ENCODE assay signal across 7 cellular contexts in genomic region chr6:13272131-13273046, GRCh38. TPM values are rescaled to one million over a fixed set of nuclear protein-coding genes. Genes with fewer than 3 reads are reported as not detected.
DNase-seq lines count a peak whose midpoint lies in the region; ATAC-seq, FAIRE-seq and TF ChIP-seq lines count a peak whose summit lies in the region.

No MANE protein-coding gene starts in this region.

- H3K27me3 ChIP-seq in K562 (ENCODE audit: control insufficient read depth in 2 of 2, insufficient read depth in 2 of 2, low read length in 2 of 2) = no peaks in the 10 kb centered on the region
- no peaks in the 10 kb centered on the region for H3K27me3 ChIP-seq in sigmoid colon
- no peaks in the 10 kb centered on the region for H3K27me3 ChIP-seq in esophagus squamous epithelium

- H3K9me3 ChIP-seq in K562 (replicated peaks; ENCODE audit: control insufficient read depth, insufficient read depth, low read depth, low read length) = 0 out of 2 replicates have a peak, but pooled peaks cover 2% of the 10 kb centered on the region
- no peaks in the 10 kb centered on the region for H3K9me3 ChIP-seq in sigmoid colon
- H3K9me3 ChIP-seq in esophagus squamous epithelium = no peaks in the 10 kb centered on the region

- H3K79me2 ChIP-seq in K562 (ENCODE audit: control insufficient read depth, insufficient read depth, low read length) = peaks cover 55% of the 10 kb centered on the region

- H3K27ac ChIP-seq in K562 (ENCODE audit: extremely low read depth, low read depth, low read length) = peak overlapping the region; percentile 92
- no peak overlapping the region for H3K27ac ChIP-seq in sigmoid colon
- peak overlapping the region in 1 of 4 donors; percentile 1 for H3K27ac ChIP-seq in esophagus squamous epithelium

- no peaks in the 10 kb centered on the region for H3K9me3 Mint-ChIP-seq in activated CD4-positive, alpha-beta T cell treated with anti-CD3 and anti-CD28 coated beads, Interleukin-2, amount 10 ng/mL, durations not matched to agents 7 days and 5 days

- H2AFZ ChIP-seq in K562 (ENCODE audit: low read depth, low read length) = peak overlapping the region; percentile 83

- WGBS in K562 (ENCODE audit: insufficient coverage, low coverage, missing lambda C conversion rate) = 29% methylated on average over 23 of the region's 24 CpGs
- 69 to 90% methylated on average over 24 of the region's 24 CpGs for WGBS in sigmoid colon, 2 donors
- 67 to 75% methylated on average over 22 to 23 of the region's 24 CpGs for WGBS in esophagus squamous epithelium, 2 donors

- no peak overlapping the region for H3K4me3 Mint-ChIP-seq in activated CD4-positive, alpha-beta T cell treated with anti-CD3 and anti-CD28 coated beads, Interleukin-2, amount 10 ng/mL, durations not matched to agents 7 days and 5 days

- CTCF ChIA-PET in K562 (lab: Yijun Ruan, JAX; ENCODE audit: low intra/inter-chr PET ratio) = no interaction called here
- CTCF ChIA-PET in activated CD4-positive, alpha-beta T cell treated with anti-CD3 and anti-CD28 coated beads, Interleukin-2, amount 10 ng/mL, durations not matched to agents 7 days and 5 days (lab: Charles Lee) = no interaction called here

- H3K36me3 ChIP-seq in K562 (ENCODE audit: control insufficient read depth, insufficient read depth, low read length) = peaks cover 19% of the 10 kb centered on the region
- H3K36me3 ChIP-seq in sigmoid colon = no peaks in the 10 kb centered on the region
- no peaks in the 10 kb centered on the region for H3K36me3 ChIP-seq in esophagus squamous epithelium

- intact Hi-C loops in K562 (cut with micrococcal nuclease) (no loop called here), sigmoid colon (cut with DNase I) (no loop called here), esophagus squamous epithelium (cut with DNase I) (no loop called here)

- no peak overlapping the region for H3K27ac Mint-ChIP-seq in activated CD4-positive, alpha-beta T cell treated with anti-CD3 and anti-CD28 coated beads, Interleukin-2, amount 10 ng/mL, durations not matched to agents 7 days and 5 days

- H3K4me2 ChIP-seq in K562 (ENCODE audit: insufficient read depth, low read length) = peak overlapping the region; percentile 89

- H3K4me3 ChIP-seq in K562 = peak overlapping the region; percentile 47
- H3K4me3 ChIP-seq in sigmoid colon = no peak overlapping the region
- peak overlapping the region in 2 of 4 donors; percentile 11 to 44 for H3K4me3 ChIP-seq in esophagus squamous epithelium

- TF ChIP-seq RAD21 in K562 (CRISPR knock-in tag; conservative IDR thresholded peaks at IDR 0.05 in 1 of 2, IDR thresholded peaks at IDR 0.05 in 1 of 2) = peak; percentile 10 to 36; a peak in 1 of 4 replicates

- peaks cover 3% of the 10 kb centered on the region for H3K9me1 ChIP-seq in K562 (ENCODE audit: control insufficient read depth, insufficient read depth, low read length)

- H3K36me3 Mint-ChIP-seq in activated CD4-positive, alpha-beta T cell treated with anti-CD3 and anti-CD28 coated beads, Interleukin-2, amount 10 ng/mL, durations not matched to agents 7 days and 5 days (ENCODE audit: low read depth) = no peaks in the 10 kb centered on the region

- no peak for TF ChIP-seq CTCF in K562 (IDR thresholded peaks at IDR 0.05 in 2 of 3, conservative IDR thresholded peaks at IDR 0.05 in 1 of 3; ENCODE audit: insufficient read depth in 2 of 3, low read depth in 1 of 3, low read length in 3 of 3)
- no peak for TF ChIP-seq CTCF in sigmoid colon (IDR thresholded peaks at IDR 0.05)
- no peak for TF ChIP-seq CTCF in esophagus squamous epithelium (IDR thresholded peaks at IDR 0.05)

- H3K4me1 ChIP-seq in K562 (replicated peaks in 1 of 2; ENCODE audit: control insufficient read depth in 2 of 2, insufficient read depth in 2 of 2, low read length in 2 of 2) (peaks cover 25 to 39% of the 10 kb centered on the region in 2 experiments), sigmoid colon (no peaks in the 10 kb centered on the region), esophagus squamous epithelium (peaks cover 0 to 10% (median 0%) of the 10 kb centered on the region in 3 donors)

- BruUV-seq in K562 (replicated peaks; lab: Mats Ljungman, UMichigan) = no TSS peak

- ATAC-seq in HG03159 (IDR thresholded peaks at IDR 0.05; ENCODE audit: unreplicated experiment) = peak; percentile 60
- peak; percentile 51 for ATAC-seq in K562
- ATAC-seq in activated CD4-positive, CD25-positive, alpha-beta regulatory T cell treated with anti-CD3 and anti-CD28 coated beads, Interleukin-2, amount 50 U/mL, for 24 hours = no peak

- H3K9ac ChIP-seq in K562 (ENCODE audit: insufficient read depth in 1 of 2, low read depth in 2 of 2, low read length in 2 of 2) = peak overlapping the region; percentile 81 to 87; a peak in 3 of 4 replicates

- FAIRE-seq in K562 (lab: Jason Lieb, UNC) = peak; percentile 48

- in situ Hi-C loops in K562 (cut with MboI) = no loop called here

- H3K27me3 Mint-ChIP-seq in activated CD4-positive, alpha-beta T cell treated with anti-CD3 and anti-CD28 coated beads, Interleukin-2, amount 10 ng/mL, durations not matched to agents 7 days and 5 days = peaks cover 4% of the 10 kb centered on the region

- no peaks in the 10 kb centered on the region for H4K20me1 ChIP-seq in K562 (replicated peaks; ENCODE audit: control insufficient read depth, insufficient read depth, low read length)

- H3K4me1 Mint-ChIP-seq in activated CD4-positive, alpha-beta T cell treated with anti-CD3 and anti-CD28 coated beads, Interleukin-2, amount 10 ng/mL, durations not matched to agents 7 days and 5 days = peaks cover 15% of the 10 kb centered on the region

- TF ChIP-seq EP300 in K562 (IDR thresholded peaks at IDR 0.05; ENCODE audit: low read length) (no peak; the same call in 1 of the 2 replicates), sigmoid colon (IDR thresholded peaks at IDR 0.05) (no peak)

- peak; percentile 78 for TF ChIP-seq POLR2A in GM19099 (IDR thresholded peaks at IDR 0.05; ENCODE audit: extremely low read depth, insufficient read length, low read depth)
- TF ChIP-seq POLR2A in K562 (conservative IDR thresholded peaks at IDR 0.05) = peak; percentile 60; the same call in 1 of the 2 replicates
- no peak for TF ChIP-seq POLR2A in sigmoid colon (IDR thresholded peaks at IDR 0.05)
- no peak for TF ChIP-seq POLR2A in esophagus squamous epithelium (IDR thresholded peaks at IDR 0.05)

- POLR2A ChIA-PET in K562 (lab: Yijun Ruan, JAX) = interaction anchor here (1.1 to 5.1 kb wide), 4 partner anchors 8 to 24 kb away, joined by 3 to 33 read pairs (median 4); no protein-coding TSS in a partner anchor
- POLR2A ChIA-PET in activated CD4-positive, alpha-beta T cell treated with anti-CD3 and anti-CD28 coated beads, Interleukin-2, amount 10 ng/mL, durations not matched to agents 7 days and 5 days (lab: Charles Lee) = no interaction called here

- DNase-seq in K562 (ENCODE audit: extremely low read depth in 1 of 4, low spot score in 3 of 4) (peak; percentile 54 to 85 (median 64)), sigmoid colon (peak; percentile 81), esophagus squamous epithelium (lab: John Stamatoyannopoulos, UW) (no peak)
- DNase-seq in activated CD4-positive, alpha-beta T cell treated with anti-CD3 and anti-CD28 coated beads, Interleukin-2, amount 10 ng/mL, durations not matched to agents 7 days and 5 days = no peak

TF ChIP-seq in K562, 482 proteins besides CTCF, POLR2A, EP300 and RAD21 (continues in another document):
- no peak for TF ChIP-seq ILF3 (IDR thresholded peaks at IDR 0.05; ENCODE audit: borderline replicate concordance)
- TF ChIP-seq ZBTB7A (IDR thresholded peaks at IDR 0.05; ENCODE audit: borderline replicate concordance, control insufficient read depth, low read depth, low read length) = peak; percentile 80; the same call in 1 of the 2 replicates
- no peak for TF ChIP-seq MCM7 (IDR thresholded peaks at IDR 0.05)
- TF ChIP-seq BACH1 (tag; IDR thresholded peaks at IDR 0.05) = peak; percentile 83
- no peak for TF ChIP-seq SFPQ (IDR thresholded peaks at IDR 0.05; ENCODE audit: low read depth, low read length)

RNA-seq across cellular contexts. Expression of gene TBC1D7, which starts 55.9 kb away (rescaled TPM):
- total RNA-seq in K562 (2011; cell fraction: chromatin; rRNA removed; ENCODE audit: low replicate concordance) = 88.3 and 95.2 TPM in 2 replicates
- total RNA-seq in K562 (2011; cell fraction: nucleolus; rRNA removed) = 51.5 and 54.2 TPM in 2 replicates
- 88.9 and 141 TPM in 2 replicates for total RNA-seq in K562 (2011; cell fraction: nucleoplasm; rRNA removed)
- total RNA-seq in K562 (2014; rRNA removed) = 49.4 and 56.9 TPM in 2 replicates
- total RNA-seq in K562 (2014; rRNA removed; fragmentation: Illumina TruSeq; extraction: Trizol) = 61.1 and 64.2 TPM in 2 replicates
- total RNA-seq in K562 (2015; rRNA removed; fragmentation: Illumina TruSeq; extraction: Trizol) = 48.4 and 49.8 TPM in 2 replicates
- 51.8 and 59.4 TPM in 2 replicates for total RNA-seq in K562 (2021)
- 107 and 108 TPM in 2 replicates for polyA plus RNA-seq in K562 (2011; rRNA removed)
- 40.2 and 54.9 TPM in 2 replicates for polyA plus RNA-seq in K562 (2011; cell fraction: cytosol; rRNA removed)
- polyA plus RNA-seq in K562 (2011; cell fraction: nucleus; rRNA removed) = 48.4 and 66.4 TPM in 2 replicates
- 57.0 and 64.2 TPM in 2 replicates for polyA plus RNA-seq in K562 (2012)
- 71.0 and 72.2 TPM in 2 replicates for polyA plus RNA-seq in K562 (2014; fragmentation: Illumina TruSeq; extraction: Trizol)
- polyA plus RNA-seq in K562 (2014; fragmentation: Nextera tagmentation; extraction: Ambion mirVana) = 10 to 100 TPM; 74.5 to 86.8 TPM
- 55.2 and 59.5 TPM in 2 replicates for polyA plus RNA-seq in K562 (2014; rRNA removed)
- polyA minus RNA-seq in K562 (2011; rRNA and poly(A)+ RNA removed) = 60.0 and 78.8 TPM in 2 replicates
- polyA minus RNA-seq in K562 (2011; cell fraction: cytosol; rRNA and poly(A)+ RNA removed) = 16.2 and 25.4 TPM in 2 replicates
- 29.8 and 53.8 TPM in 2 replicates for polyA minus RNA-seq in K562 (2011; cell fraction: nucleus; rRNA and poly(A)+ RNA removed)
- 10 to 100 TPM in 2 of 4 donors, 1 to 10 TPM in 2; 7.2 to 13.8 (median 11.2) TPM for total RNA-seq in sigmoid colon
- 10 to 100 TPM; 20.3 to 33.6 (median 24.0) TPM for polyA plus RNA-seq in sigmoid colon
- 10 to 100 TPM; 18.1 to 20.0 TPM for total RNA-seq in activated CD4-positive, alpha-beta T cell treated with anti-CD3 and anti-CD28 coated beads, Interleukin-2, amount 10 ng/mL, durations not matched to agents 7 days and 5 days
- 10 to 100 TPM in 3 of 4 donors, 1 to 10 TPM in 1; 8.2 to 13.5 (median 12.6) TPM for total RNA-seq in esophagus squamous epithelium

Comparison
In these comparisons a context has a peak if more than half of its experiments do, and no peak if none do; other contexts are left out.
1. POLR2A ChIP-seq: peak in GM19099 (single experiment) and K562 (single experiment); none in sigmoid colon (0 of 2) and esophagus squamous epithelium (0 of 4).
2. ATAC-seq: peak in HG03159 (single experiment) and K562 (single experiment); none in activated CD4-positive, CD25-positive, alpha-beta regulatory T cell treated with anti-CD3 and anti-CD28 coated beads, Interleukin-2, amount 50 U/mL, for 24 hours (0 of 2).
3. DNase-seq: peak in K562 (4 of 4) and sigmoid colon (single experiment); none in activated CD4-positive, alpha-beta T cell treated with anti-CD3 and anti-CD28 coated beads, Interleukin-2, amount 10 ng/mL, durations not matched to agents 7 days and 5 days (single experiment) and esophagus squamous epithelium (single experiment).